In genomic region chr6:151523034-151523433, GRCh38 we compare ENCODE assay signal across 35 cellular contexts. TPM values are rescaled to one million over a fixed set of nuclear protein-coding genes. Genes with fewer than 3 reads are reported as not detected.
"Had no signal": no experiment of that assay in that cellular context is flagged by ENCODE, and none has a peak within 500 bp of the region (broad histone marks: within the 10 kb centered on the region; RNA-seq: fewer than 3 reads in every experiment).

No MANE protein-coding gene starts in this region.

- FAIRE-seq: astrocyte, bronchial epithelial cell had no signal

- H3K27me3 ChIP-seq: adrenal gland, ascending aorta, body of pancreas, brain microvascular endothelial cell, breast epithelium, cardiac muscle cell had no signal

- DNase-seq: activated effector memory CD4-positive, alpha-beta T cell treated with anti-CD3 and anti-CD28 coated beads, Interleukin-2, amount 50 U/mL, for 16 hours; activated effector memory CD4-positive, alpha-beta T cell treated with Interleukin-2 at 50 U/mL for 16 hours; activated gamma-delta T cell; activated gamma-delta T cell treated with Interleukin-2 at 50 U/mL for 16 hours; activated naive CD4-positive, alpha-beta T cell; activated naive CD4-positive, alpha-beta T cell treated with anti-CD3 and anti-CD28 coated beads for 36 hours; activated naive CD4-positive, alpha-beta T cell treated with anti-CD3 and anti-CD28 coated beads, Interleukin-2, amount 10 ng/mL, durations not matched to agents 7 days and 5 days; activated naive CD4-positive, alpha-beta T cell treated with anti-CD3 and anti-CD28 coated beads, Interleukin-2, amount 50 U/mL, for 16 hours; activated naive CD4-positive, alpha-beta T cell treated with Interleukin-2 at 50 U/mL for 16 hours; activated naive CD8-positive, alpha-beta T cell treated with anti-CD3 and anti-CD28 coated beads for 36 hours; activated naive CD8-positive, alpha-beta T cell treated with anti-CD3 and anti-CD28 coated beads, Interleukin-2, amount 10 ng/mL, durations not matched to agents 7 days and 5 days; activated naive CD8-positive, alpha-beta T cell treated with anti-CD3 and anti-CD28 coated beads, Interleukin-2, amount 50 U/mL, for 24 hours; activated T-cell treated with anti-CD3 and anti-CD28 coated beads, Interleukin-2, amount 50 U/mL, for 24 hours; activated T-cell treated with anti-CD3 and anti-CD28 coated beads, Interleukin-2, amount 50 U/mL, for 4 hours; activated T-cell treated with anti-CD3 and anti-CD28 coated beads, Interleukin-2, amount 50 U/mL, for 48 hours; activated T-cell treated with anti-CD3 and anti-CD28 coated beads, Interleukin-2, amount 50 U/mL, for 72 hours; adrenal gland; amniotic stem cell; amygdala; anterior cingulate cortex; aorta; body of pancreas; brain microvascular endothelial cell; caudate nucleus; central memory CD4-positive, alpha-beta T cell; cerebellar nuclear complex had no signal

- ATAC-seq: activated naive CD4-positive, alpha-beta T cell treated with anti-CD3 and anti-CD28 coated beads, Interleukin-2, amount 50 U/mL, for 72 hours; activated naive CD8-positive, alpha-beta T cell treated with anti-CD3 and anti-CD28 coated beads, Interleukin-2, amount 50 U/mL, for 24 hours; activated T-cell treated with anti-CD3 and anti-CD28 coated beads, Interleukin-2, amount 50 U/mL, for 4 hours; activated T-cell treated with anti-CD3 and anti-CD28 coated beads, Interleukin-2, amount 50 U/mL, for 72 hours; activated T-helper 17 cell treated with anti-CD3 and anti-CD28 coated beads, Interleukin-2, amount 50 U/mL, for 72 hours; body of pancreas had no signal

- H3K4me3 ChIP-seq: adrenal gland, ascending aorta, body of pancreas, breast epithelium, cardiac muscle cell had no signal

- H3K4me1 ChIP-seq: adrenal gland, ascending aorta, body of pancreas, breast epithelium had no signal

- H3K27ac ChIP-seq: adrenal gland, ascending aorta, body of pancreas, brain microvascular endothelial cell, breast epithelium, cardiac muscle cell had no signal

- H3K36me3 ChIP-seq: adrenal gland, ascending aorta, brain microvascular endothelial cell, breast epithelium, cardiac muscle cell had no signal

RNA-seq across cellular contexts. Expression of gene CCDC170, which starts 29.2 kb away (rescaled TPM):
- total RNA-seq: activated naive CD4-positive, alpha-beta T cell treated with anti-CD3 and anti-CD28 coated beads for 36 hours; activated naive CD4-positive, alpha-beta T cell treated with anti-CD3 and anti-CD28 coated beads, Interleukin-2, amount 50 U/mL, for 72 hours; activated naive CD8-positive, alpha-beta T cell treated with anti-CD3 and anti-CD28 coated beads for 36 hours; activated naive CD8-positive, alpha-beta T cell treated with anti-CD3 and anti-CD28 coated beads, Interleukin-2, amount 10 ng/mL, durations not matched to agents 7 days and 5 days; activated T-cell treated with anti-CD3 and anti-CD28 coated beads, Interleukin-2, amount 50 U/mL, for 4 hours; activated T-cell treated with anti-CD3 and anti-CD28 coated beads, Interleukin-2, amount 50 U/mL, for 72 hours; activated T-helper 1 cell treated with anti-CD3 and anti-CD28 coated beads, Interleukin-12 subunit alpha, Interleukin-12 subunit beta, Interleukin-2, Interleukin-4 antibody, amounts not matched to agents 30 ng/mL and 10 ng/mL and 1 ng/mL, durations not matched to agents 14 hours and 24 hours and 36 hours; activated T-helper 17 cell treated with anti-CD3 and anti-CD28 coated beads, Interleukin-2, amount 50 U/mL, for 72 hours; activated T-helper 2 cell treated with anti-CD3 and anti-CD28 coated beads, Interferon-gamma antibody, Interleukin-2, Interleukin-4, amounts not matched to agents 10 μg/mL and 5 μg/mL and 100 μg/mL, durations not matched to agents 14 hours and 24 hours and 36 hours; ascending aorta; bronchial epithelial cell had no signal
- polyA plus RNA-seq: cardiac muscle cell had no signal
